ENCODE assay signal across 19 cellular contexts in the genomic region with DNA sequence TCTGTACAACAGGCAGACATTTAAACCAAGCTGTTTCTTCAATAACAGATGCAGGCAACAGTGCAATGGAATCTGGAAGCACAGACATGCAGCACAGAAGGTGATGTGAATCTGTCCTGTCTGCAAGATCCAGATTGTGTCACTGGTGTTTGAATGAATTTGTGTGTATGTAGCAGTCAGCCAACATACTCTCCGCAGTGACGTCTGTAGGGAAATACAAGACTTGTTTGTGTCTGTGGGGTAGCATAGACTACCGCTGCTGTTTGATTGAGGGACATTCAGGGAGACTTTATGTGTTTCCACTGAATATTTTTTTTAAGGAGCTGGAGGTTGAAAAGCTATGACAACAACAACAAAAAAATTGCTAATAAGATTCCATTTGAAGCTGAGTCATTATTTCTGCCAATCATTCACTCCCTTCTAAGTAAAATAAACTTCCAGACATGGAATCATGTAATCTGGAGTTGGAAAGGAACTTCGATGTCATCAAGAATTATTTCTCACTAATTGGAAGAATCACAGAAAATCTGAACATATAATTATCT.
DNase-seq lines count a peak whose midpoint lies in the region; ATAC-seq, FAIRE-seq and TF ChIP-seq lines count a peak whose summit lies in the region.
"Had no signal": no experiment of that assay in that cellular context is flagged by ENCODE, and none has a peak within 500 bp of the region (broad histone marks: within the 10 kb centered on the region; RNA-seq: fewer than 3 reads in every experiment).

No MANE protein-coding gene starts in this region.

- H3K36me3 ChIP-seq in brain microvascular endothelial cell (replicated peaks) (no peaks in the 10 kb centered on the region), mesendoderm (ENCODE audit: control insufficient read depth, insufficient read depth, low read length) (no peaks in the 10 kb centered on the region), small intestine (ENCODE audit: control insufficient read depth in 2 of 2, insufficient read depth in 2 of 2, low read length in 2 of 2) (no peaks in the 10 kb centered on the region)
- H3K36me3 ChIP-seq: SJSA1 had no signal

- no peaks in the 10 kb centered on the region for H3K9me3 Mint-ChIP-seq in stimulated activated memory B cell treated with anti-CD40 and anti-IgM and Interleukin-4, amounts not matched to agents 10 μg/mL and 1 μg/mL and 100 μg/mL, for 72 hours
- H3K9me3 Mint-ChIP-seq in activated naive CD8-positive, alpha-beta T cell treated with anti-CD3 and anti-CD28 coated beads for 36 hours = no peaks in the 10 kb centered on the region

- no CpG with 5 or more reads among the region's 4 CpGs for WGBS in mesendoderm (ENCODE audit: extremely low coverage, insufficient coverage, low lambda C conversion rate)
- WGBS in small intestine, 3 donors = 77 to 84% (median 82%) methylated on average over 4 of the region's 4 CpGs

- no peak overlapping the region for H3K4me2 ChIP-seq in mesendoderm (ENCODE audit: low read length)

- no peak overlapping the region for H3K18ac ChIP-seq in mesendoderm (ENCODE audit: low read length)

- FAIRE-seq in small intestine (lab: Jason Lieb, UNC) = no peak
- FAIRE-seq: A204.1 had no signal

- no peak overlapping the region for H2BK15ac ChIP-seq in mesendoderm (replicated peaks; ENCODE audit: low read depth)

- no peak overlapping the region for H3K9ac ChIP-seq in mesendoderm (ENCODE audit: low read length)

- H4K8ac ChIP-seq in mesendoderm (ENCODE audit: low read depth, low read length) = no peak overlapping the region

- H3K4me1 Mint-ChIP-seq in stimulated activated memory B cell treated with anti-CD40 and anti-IgM and Interleukin-4, amounts not matched to agents 10 μg/mL and 1 μg/mL and 100 μg/mL, for 72 hours = no peaks in the 10 kb centered on the region
- H3K4me1 Mint-ChIP-seq in activated naive CD8-positive, alpha-beta T cell treated with anti-CD3 and anti-CD28 coated beads for 36 hours = no peaks in the 10 kb centered on the region

- H3K27me3 ChIP-seq in brain microvascular endothelial cell (replicated peaks) (no peaks in the 10 kb centered on the region), mesendoderm (ENCODE audit: insufficient read depth, low read length, poor library complexity) (no peaks in the 10 kb centered on the region), small intestine (ENCODE audit: control insufficient read depth in 2 of 2, insufficient read depth in 2 of 2, low read length in 2 of 2) (no peaks in the 10 kb centered on the region)
- H3K27me3 ChIP-seq: SJSA1 had no signal

- H2AK5ac ChIP-seq in mesendoderm (ENCODE audit: low read length) = no peak overlapping the region

- no peaks in the 10 kb centered on the region for H3K79me2 ChIP-seq in mesendoderm (ENCODE audit: control insufficient read depth, insufficient read depth, low read length)

- no peak overlapping the region for H3K4ac ChIP-seq in mesendoderm (ENCODE audit: low read depth, low read length)

- no peak for TF ChIP-seq CTCF in brain microvascular endothelial cell (IDR thresholded peaks at IDR 0.05; ENCODE audit: low read depth, low read length, missing control alignments)

- no peaks in the 10 kb centered on the region for H3K4me1 ChIP-seq in mesendoderm (ENCODE audit: control insufficient read depth, low read depth, low read length)
- H3K4me1 ChIP-seq in small intestine (ENCODE audit: control insufficient read depth in 2 of 2, insufficient read depth in 1 of 2, low read depth in 1 of 2, low read length in 1 of 2) = no peaks in the 10 kb centered on the region

- H3K27ac Mint-ChIP-seq in stimulated activated memory B cell treated with anti-CD40 and anti-IgM and Interleukin-4, amounts not matched to agents 10 μg/mL and 1 μg/mL and 100 μg/mL, for 72 hours = no peak overlapping the region
- no peak overlapping the region for H3K27ac Mint-ChIP-seq in activated naive CD8-positive, alpha-beta T cell treated with anti-CD3 and anti-CD28 coated beads for 36 hours

- no peak overlapping the region for H3K4me3 Mint-ChIP-seq in stimulated activated memory B cell treated with anti-CD40 and anti-IgM and Interleukin-4, amounts not matched to agents 10 μg/mL and 1 μg/mL and 100 μg/mL, for 72 hours
- no peak overlapping the region for H3K4me3 Mint-ChIP-seq in activated naive CD8-positive, alpha-beta T cell treated with anti-CD3 and anti-CD28 coated beads for 36 hours

- H3K36me3 Mint-ChIP-seq in stimulated activated memory B cell treated with anti-CD40 and anti-IgM and Interleukin-4, amounts not matched to agents 10 μg/mL and 1 μg/mL and 100 μg/mL, for 72 hours = no peaks in the 10 kb centered on the region
- H3K36me3 Mint-ChIP-seq in activated naive CD8-positive, alpha-beta T cell treated with anti-CD3 and anti-CD28 coated beads for 36 hours = no peaks in the 10 kb centered on the region

- in situ Hi-C loops in Caki2 (cut with HindIII; ENCODE audit: low pct_unique_long_range_greater_than_20kb, low sequenced_read_pairs) (no loop called here), brain microvascular endothelial cell (cut with HindIII; ENCODE audit: low pct_ligation_motif_present, low sequenced_read_pairs) (no loop called here)

- DNase-seq in Caki2 (ENCODE audit: low read depth) = peak; percentile 56
- DNase-seq in NAMALWA (ENCODE audit: low spot score) = peak; percentile 10
- DNase-seq in brain microvascular endothelial cell = peak; percentile 17
- DNase-seq in mesendoderm = no peak
- DNase-seq in cerebellar nuclear complex (lab: John Stamatoyannopoulos, UW) = no peak
- DNase-seq in activated naive CD8-positive, alpha-beta T cell treated with anti-CD3 and anti-CD28 coated beads for 36 hours = no peak
- DNase-seq in small intestine = no peak
- DNase-seq: C1 segment of cervical spinal cord, GF-D8, HCEC 1CT, NCI-H1417, NCI-H1930, NCI-H446 treated with DMSO at 0.1 percent for 48 hours, NCI-H774 had no signal

- H2BK5ac ChIP-seq in mesendoderm (ENCODE audit: low read length) = no peak overlapping the region

- H3K27me3 Mint-ChIP-seq in stimulated activated memory B cell treated with anti-CD40 and anti-IgM and Interleukin-4, amounts not matched to agents 10 μg/mL and 1 μg/mL and 100 μg/mL, for 72 hours = peaks cover 10% of the 10 kb centered on the region
- no peaks in the 10 kb centered on the region for H3K27me3 Mint-ChIP-seq in activated naive CD8-positive, alpha-beta T cell treated with anti-CD3 and anti-CD28 coated beads for 36 hours

- peak overlapping the region; percentile 18 for H3K56ac ChIP-seq in mesendoderm (ENCODE audit: low read length)

- no peak overlapping the region for H3K23ac ChIP-seq in mesendoderm (ENCODE audit: low read length)

- H3K9me3 ChIP-seq in small intestine (ENCODE audit: control insufficient read depth, low read depth) = no peaks in the 10 kb centered on the region
- H3K9me3 ChIP-seq: SJSA1 had no signal

- no peaks in the 10 kb centered on the region for H3K79me1 ChIP-seq in mesendoderm (ENCODE audit: low read length)

- no peak overlapping the region for H3K4me3 ChIP-seq in brain microvascular endothelial cell (ENCODE audit: low read depth, low read length)
- no peak overlapping the region for H3K4me3 ChIP-seq in mesendoderm (ENCODE audit: low read length)
- H3K4me3 ChIP-seq in small intestine (ENCODE audit: low read depth in 1 of 2, low read length in 2 of 2) = no peak overlapping the region
- H3K4me3 ChIP-seq: SJSA1 had no signal

- ATAC-seq in stimulated activated memory B cell treated with anti-CD40 and anti-IgM and Interleukin-4, amounts not matched to agents 10 μg/mL and 1 μg/mL and 100 μg/mL, for 72 hours = no peak

- no peak overlapping the region for H2BK120ac ChIP-seq in mesendoderm (ENCODE audit: low read depth, low read length)

- H4K5ac ChIP-seq in mesendoderm (ENCODE audit: low read length) = no peak overlapping the region

- H3K27ac ChIP-seq in brain microvascular endothelial cell (no peak overlapping the region), mesendoderm (ENCODE audit: low read depth, low read length) (no peak overlapping the region), small intestine (ENCODE audit: low read depth in 1 of 2, low read length in 1 of 2) (no peak overlapping the region)
- H3K27ac ChIP-seq: HL-60, RWPE1, SJSA1 had no signal

Comparison
In these comparisons a context has a peak if more than half of its experiments do, and no peak if none do; other contexts are left out.
1. DNase-seq: peak in Caki2 (single experiment), NAMALWA (single experiment) and brain microvascular endothelial cell (single experiment); none in mesendoderm (single experiment), cerebellar nuclear complex (0 of 2), activated naive CD8-positive, alpha-beta T cell treated with anti-CD3 and anti-CD28 coated beads for 36 hours (single experiment) and small intestine (single experiment).